9 cellular contexts compared by ENCODE assay signal in genomic region chr14:55025948-55026347, GRCh38. TPM values are rescaled to one million over a fixed set of nuclear protein-coding genes. Genes with fewer than 3 reads are reported as not detected.
A peak's percentile ranks its signal among the peaks of the same experiment; 100 is the strongest.
DNase-seq lines count a peak whose midpoint lies in the region; ATAC-seq and TF ChIP-seq lines count a peak whose summit lies in the region.
"Had no signal": no experiment of that assay in that cellular context is flagged by ENCODE, and none has a peak within 500 bp of the region (broad histone marks: within the 10 kb centered on the region; RNA-seq: fewer than 3 reads in every experiment).

No MANE protein-coding gene starts in this region.

- TF ChIP-seq CTCF in suprapubic skin (IDR thresholded peaks at IDR 0.05) = no peak

- H3K4me1 ChIP-seq in iPS-18a (ENCODE audit: control insufficient read depth, low read depth, low read length) = peaks cover 28% of the 10 kb centered on the region
- peaks cover 33% of the 10 kb centered on the region for H3K4me1 ChIP-seq in suprapubic skin

- CTCF ChIA-PET in activated CD4-positive, alpha-beta T cell treated with anti-CD3 and anti-CD28 coated beads, Interleukin-2, amount 10 ng/mL, durations not matched to agents 7 days and 5 days (lab: Charles Lee) = interaction anchor here (0.6 to 2.1 kb wide), 6 partner anchors 11 to 40 kb away, joined by 3 to 5 read pairs (median 4); no protein-coding TSS in a partner anchor
- CTCF ChIA-PET in activated CD4-positive, alpha-beta memory T cell treated with anti-CD3 and anti-CD28 coated beads, Interleukin-2, amount 10 ng/mL, durations not matched to agents 7 days and 5 days (lab: Charles Lee) = interaction anchor here (1.6 to 3.0 kb wide), 3 partner anchors 10 to 123 kb away, joined by 7 to 41 read pairs (median 12); partner anchors contain the start of genes GCH1 and MAPK1IP1L

- peaks cover 25% of the 10 kb centered on the region for H3K36me3 ChIP-seq in iPS-18a (ENCODE audit: control insufficient read depth, low read depth, low read length)
- no peaks in the 10 kb centered on the region for H3K36me3 ChIP-seq in suprapubic skin

- H3K9me3 ChIP-seq in iPS-18a (ENCODE audit: control insufficient read depth, low read depth, low read length) = no peaks in the 10 kb centered on the region
- no peaks in the 10 kb centered on the region for H3K9me3 ChIP-seq in suprapubic skin

- no peaks in the 10 kb centered on the region for H3K9me3 Mint-ChIP-seq in activated CD4-positive, alpha-beta T cell treated with anti-CD3 and anti-CD28 coated beads, Interleukin-2, amount 10 ng/mL, durations not matched to agents 7 days and 5 days
- H3K9me3 Mint-ChIP-seq in activated CD4-positive, alpha-beta memory T cell treated with anti-CD3 and anti-CD28 coated beads, Interleukin-2, amount 10 ng/mL, durations not matched to agents 7 days and 5 days = no peaks in the 10 kb centered on the region

- no peak for TF ChIP-seq POLR2A in suprapubic skin (IDR thresholded peaks at IDR 0.05)

- DNase-seq in activated CD4-positive, alpha-beta T cell treated with anti-CD3 and anti-CD28 coated beads, Interleukin-2, amount 10 ng/mL, durations not matched to agents 7 days and 5 days = no peak
- no peak for DNase-seq in activated CD4-positive, alpha-beta T cell treated with anti-CD3 and anti-CD28 coated beads, Interleukin-2, amount 50 U/mL, for 48 hours
- DNase-seq in activated CD4-positive, alpha-beta memory T cell treated with anti-CD3 and anti-CD28 coated beads, Interleukin-2, amount 10 ng/mL, durations not matched to agents 7 days and 5 days = no peak
- DNase-seq in suprapubic skin (ENCODE audit: low spot score in 2 of 2) = no peak
- DNase-seq in HT-29 (ENCODE audit: low spot score) = no peak
- DNase-seq in left colon = no peak
- DNase-seq: activated CD8-positive, alpha-beta memory T cell treated with anti-CD3 and anti-CD28 coated beads for 24 hours had no signal

- no peak for TF ChIP-seq EP300 in suprapubic skin (IDR thresholded peaks at IDR 0.05)

- intact Hi-C loops in left colon (cut with DNase I, micrococcal nuclease) = no loop called here

- H3K4me3 ChIP-seq in iPS-18a (ENCODE audit: low read length) = peak overlapping the region; percentile 83
- peak overlapping the region; percentile 68 for H3K4me3 ChIP-seq in suprapubic skin

- no peaks in the 10 kb centered on the region for H3K27me3 Mint-ChIP-seq in activated CD4-positive, alpha-beta T cell treated with anti-CD3 and anti-CD28 coated beads, Interleukin-2, amount 10 ng/mL, durations not matched to agents 7 days and 5 days
- no peaks in the 10 kb centered on the region for H3K27me3 Mint-ChIP-seq in activated CD4-positive, alpha-beta memory T cell treated with anti-CD3 and anti-CD28 coated beads, Interleukin-2, amount 10 ng/mL, durations not matched to agents 7 days and 5 days

- H3K27me3 ChIP-seq in iPS-18a (ENCODE audit: control insufficient read depth, insufficient read depth, low read length) (no peaks in the 10 kb centered on the region), suprapubic skin (no peaks in the 10 kb centered on the region)

- H3K36me3 Mint-ChIP-seq in activated CD4-positive, alpha-beta T cell treated with anti-CD3 and anti-CD28 coated beads, Interleukin-2, amount 10 ng/mL, durations not matched to agents 7 days and 5 days (ENCODE audit: low read depth) = peaks cover 19% of the 10 kb centered on the region
- H3K36me3 Mint-ChIP-seq in activated CD4-positive, alpha-beta memory T cell treated with anti-CD3 and anti-CD28 coated beads, Interleukin-2, amount 10 ng/mL, durations not matched to agents 7 days and 5 days (ENCODE audit: low read depth) = peaks cover 30% of the 10 kb centered on the region

- peak overlapping the region; percentile 95 for H3K27ac Mint-ChIP-seq in activated CD4-positive, alpha-beta T cell treated with anti-CD3 and anti-CD28 coated beads, Interleukin-2, amount 10 ng/mL, durations not matched to agents 7 days and 5 days
- H3K27ac Mint-ChIP-seq in activated CD4-positive, alpha-beta memory T cell treated with anti-CD3 and anti-CD28 coated beads, Interleukin-2, amount 10 ng/mL, durations not matched to agents 7 days and 5 days = peak overlapping the region; percentile 88

- WGBS in suprapubic skin = 15% methylated on average over 7 of the region's 7 CpGs

- ATAC-seq in HG02610 (IDR thresholded peaks at IDR 0.05; ENCODE audit: unreplicated experiment) (no peak), left colon (no peak)

- POLR2A ChIA-PET in activated CD4-positive, alpha-beta T cell treated with anti-CD3 and anti-CD28 coated beads, Interleukin-2, amount 10 ng/mL, durations not matched to agents 7 days and 5 days (lab: Charles Lee) = no interaction called here
- POLR2A ChIA-PET in activated CD4-positive, alpha-beta memory T cell treated with anti-CD3 and anti-CD28 coated beads, Interleukin-2, amount 10 ng/mL, durations not matched to agents 7 days and 5 days (lab: Charles Lee) = interaction anchor here (0.7 to 6.4 kb wide), 13 partner anchors 10 to 165 kb away, joined by 3 to 153 read pairs (median 13); partner anchors contain the start of genes DLGAP5, GCH1, LGALS3 and MAPK1IP1L

- peak overlapping the region; percentile 91 for H3K4me3 Mint-ChIP-seq in activated CD4-positive, alpha-beta T cell treated with anti-CD3 and anti-CD28 coated beads, Interleukin-2, amount 10 ng/mL, durations not matched to agents 7 days and 5 days
- H3K4me3 Mint-ChIP-seq in activated CD4-positive, alpha-beta memory T cell treated with anti-CD3 and anti-CD28 coated beads, Interleukin-2, amount 10 ng/mL, durations not matched to agents 7 days and 5 days = peak overlapping the region; percentile 88

- H3K27ac ChIP-seq in iPS-18a (ENCODE audit: low read length) (peak overlapping the region; percentile 87), suprapubic skin (no peak overlapping the region)

- peak overlapping the region; percentile 98 for H3K9ac ChIP-seq in iPS-18a (ENCODE audit: low read length)

- H3K4me1 Mint-ChIP-seq in activated CD4-positive, alpha-beta T cell treated with anti-CD3 and anti-CD28 coated beads, Interleukin-2, amount 10 ng/mL, durations not matched to agents 7 days and 5 days = peaks cover 56% of the 10 kb centered on the region
- H3K4me1 Mint-ChIP-seq in activated CD4-positive, alpha-beta memory T cell treated with anti-CD3 and anti-CD28 coated beads, Interleukin-2, amount 10 ng/mL, durations not matched to agents 7 days and 5 days = peaks cover 51% of the 10 kb centered on the region

RNA-seq across cellular contexts. Expression of gene WDHD1, which starts 1.0 kb away (rescaled TPM):
- 10 to 100 TPM; 37.5 to 44.1 TPM for total RNA-seq in activated CD4-positive, alpha-beta T cell treated with anti-CD3 and anti-CD28 coated beads, Interleukin-2, amount 10 ng/mL, durations not matched to agents 7 days and 5 days
- 10 to 100 TPM; 36.2 to 36.9 TPM for total RNA-seq in activated CD4-positive, alpha-beta memory T cell treated with anti-CD3 and anti-CD28 coated beads, Interleukin-2, amount 10 ng/mL, durations not matched to agents 7 days and 5 days
- total RNA-seq in suprapubic skin (1 to 10 TPM; 1.3 to 3.4 (median 2.3) TPM), left colon (1 to 10 TPM; 2.8 to 4.1 TPM)
- 4.3 and 5.0 TPM in 2 replicates for total RNA-seq in HT-29 (2014; rRNA removed; shearing (Covaris generic))

RNA-seq across cellular contexts. Expression of gene SOCS4, which starts 1.1 kb away (rescaled TPM):
- 10 to 100 TPM; 29.9 to 30.3 TPM for total RNA-seq in activated CD4-positive, alpha-beta T cell treated with anti-CD3 and anti-CD28 coated beads, Interleukin-2, amount 10 ng/mL, durations not matched to agents 7 days and 5 days
- 10 to 100 TPM; 24.2 to 32.0 TPM for total RNA-seq in activated CD4-positive, alpha-beta memory T cell treated with anti-CD3 and anti-CD28 coated beads, Interleukin-2, amount 10 ng/mL, durations not matched to agents 7 days and 5 days
- total RNA-seq in suprapubic skin (10 to 100 TPM; 10.0 to 12.0 (median 11.6) TPM), left colon (10 to 100 TPM; 17.3 to 20.0 TPM)
- total RNA-seq in HT-29 (2014; rRNA removed; shearing (Covaris generic)) = 5.3 and 5.8 TPM in 2 replicates

RNA-seq across cellular contexts. Expression of gene MAPK1IP1L, which starts 25.5 kb away (rescaled TPM):
- 100 to 1,000 TPM in 1 of 2 experiments, 10 to 100 TPM in 1; 94.3 to 118 TPM for total RNA-seq in activated CD4-positive, alpha-beta T cell treated with anti-CD3 and anti-CD28 coated beads, Interleukin-2, amount 10 ng/mL, durations not matched to agents 7 days and 5 days
- total RNA-seq in activated CD4-positive, alpha-beta memory T cell treated with anti-CD3 and anti-CD28 coated beads, Interleukin-2, amount 10 ng/mL, durations not matched to agents 7 days and 5 days = 100 to 1,000 TPM; 100 to 104 TPM
- total RNA-seq in suprapubic skin (10 to 100 TPM; 40.3 to 95.5 (median 59.7) TPM), left colon (10 to 100 TPM; 69.7 to 71.7 TPM)
- 15.9 and 29.5 TPM in 2 replicates for total RNA-seq in HT-29 (2014; rRNA removed; shearing (Covaris generic))
